ENCODE assay signal across 8 cellular contexts in the genomic region with DNA sequence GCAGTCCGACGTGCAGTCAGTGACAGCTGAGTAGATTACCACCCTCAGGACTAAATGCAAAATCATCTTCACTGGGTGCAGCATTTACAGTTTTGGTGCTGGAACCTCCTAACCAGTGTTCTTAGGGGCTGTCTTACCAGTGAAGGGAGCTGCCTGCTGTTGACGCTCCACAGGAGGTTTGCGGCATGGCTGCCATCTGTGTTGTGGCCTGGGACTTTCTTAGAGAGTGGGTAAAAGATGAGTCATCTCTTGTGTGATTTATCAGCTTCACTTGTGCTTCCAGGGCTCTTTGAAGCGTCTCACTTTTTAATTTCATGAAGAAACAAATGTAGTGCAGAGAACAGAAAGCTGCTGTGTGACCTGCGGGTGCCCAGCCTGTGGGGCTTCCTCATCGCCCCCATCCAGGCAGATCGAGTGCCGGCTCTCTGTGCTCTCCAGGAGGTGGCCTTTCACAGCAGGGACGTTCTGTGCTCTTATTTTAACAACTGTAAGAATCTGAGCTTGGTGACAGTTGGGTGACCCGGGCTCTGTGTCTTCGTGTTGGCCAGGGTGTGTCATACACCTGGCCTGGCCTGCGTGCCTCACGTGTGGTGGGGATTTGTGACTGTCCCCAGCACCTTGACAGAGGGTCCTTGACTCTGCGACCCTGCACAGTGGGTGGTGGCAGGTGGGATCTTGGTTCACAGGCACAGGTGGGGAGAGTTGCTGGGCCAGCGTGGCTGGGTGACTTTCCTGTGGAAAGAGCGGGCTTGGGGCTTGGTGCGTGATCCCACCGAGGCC. TPM values are rescaled to one million over a fixed set of nuclear protein-coding genes. Genes with fewer than 3 reads are reported as not detected.
DNase-seq lines count a peak whose midpoint lies in the region; ATAC-seq and TF ChIP-seq lines count a peak whose summit lies in the region.

No MANE protein-coding gene starts in this region.

- H3K4me1 Mint-ChIP-seq in T-helper 17 cell (peaks cover 49% of the 10 kb centered on the region), mesothelial cell of epicardium (peaks cover 80% of the 10 kb centered on the region)
- H3K4me1 Mint-ChIP-seq in stimulated activated effector memory CD8-positive, alpha-beta T cell treated with anti-CD3 and anti-CD28 coated beads, Interleukin-12 subunit alpha, Interleukin-12 subunit beta, amount 100 ng/mL, for 72 hours, result peaks cover 87% of the 10 kb centered on the region

- TF ChIP-seq POLR2A in prostate gland (IDR thresholded peaks at IDR 0.05), result no peak

- H3K27me3 Mint-ChIP-seq in T-helper 17 cell (no peaks in the 10 kb centered on the region), mesothelial cell of epicardium (ENCODE audit: low read depth) (no peaks in the 10 kb centered on the region)

- H3K9me3 Mint-ChIP-seq in mesothelial cell of epicardium, result no peaks in the 10 kb centered on the region
- H3K9me3 Mint-ChIP-seq in stimulated activated effector memory CD8-positive, alpha-beta T cell treated with anti-CD3 and anti-CD28 coated beads, Interleukin-12 subunit alpha, Interleukin-12 subunit beta, amount 100 ng/mL, for 72 hours, result no peaks in the 10 kb centered on the region

- H3K4me3 ChIP-seq in prostate gland, result no peak overlapping the region

- peak overlapping the region in 1 of 2 donors; percentile 8 for H3K27ac ChIP-seq in prostate gland

- H3K4me1 ChIP-seq in prostate gland (replicated peaks), result no peaks in the 10 kb centered on the region

- ATAC-seq in HG03575 (IDR thresholded peaks at IDR 0.05; ENCODE audit: extremely low read depth, insufficient number of reproducible peaks, low FRiP score, unreplicated experiment) (peak; percentile 76), T-helper 17 cell (peak; percentile 94)
- peak; percentile 94 for ATAC-seq in stimulated activated effector memory CD8-positive, alpha-beta T cell treated with anti-CD3 and anti-CD28 coated beads, Interleukin-12 subunit alpha, Interleukin-12 subunit beta, amount 100 ng/mL, for 72 hours

- WGBS in prostate gland, result 51% methylated on average over 19 of the region's 19 CpGs

- H3K4me3 Mint-ChIP-seq in T-helper 17 cell (peak overlapping the region; percentile 86), mesothelial cell of epicardium (peak overlapping the region; percentile 2)
- H3K4me3 Mint-ChIP-seq in stimulated activated effector memory CD8-positive, alpha-beta T cell treated with anti-CD3 and anti-CD28 coated beads, Interleukin-12 subunit alpha, Interleukin-12 subunit beta, amount 100 ng/mL, for 72 hours, result peak overlapping the region; percentile 90

- H3K36me3 Mint-ChIP-seq in T-helper 17 cell (ENCODE audit: low read depth), result no peaks in the 10 kb centered on the region
- H3K36me3 Mint-ChIP-seq in mesothelial cell of epicardium, result no peaks in the 10 kb centered on the region
- H3K36me3 Mint-ChIP-seq in stimulated activated effector memory CD8-positive, alpha-beta T cell treated with anti-CD3 and anti-CD28 coated beads, Interleukin-12 subunit alpha, Interleukin-12 subunit beta, amount 100 ng/mL, for 72 hours, result no peaks in the 10 kb centered on the region

- no peaks in the 10 kb centered on the region for H3K27me3 ChIP-seq in prostate gland (replicated peaks; ENCODE audit: insufficient read depth)

- intact Hi-C loops in prostate gland (cut with DNase I), result no loop called here

- H3K27ac Mint-ChIP-seq in T-helper 17 cell (peak overlapping the region; percentile 99), mesothelial cell of epicardium (peak overlapping the region; percentile 82)
- H3K27ac Mint-ChIP-seq in stimulated activated effector memory CD8-positive, alpha-beta T cell treated with anti-CD3 and anti-CD28 coated beads, Interleukin-12 subunit alpha, Interleukin-12 subunit beta, amount 100 ng/mL, for 72 hours, result peak overlapping the region; percentile 96

- TF ChIP-seq CTCF in GM20000 (IDR thresholded peaks at IDR 0.05; ENCODE audit: extremely low read depth, missing control alignments) (no peak), mesothelial cell of epicardium (IDR thresholded peaks at IDR 0.05; ENCODE audit: unreplicated experiment) (no peak), prostate gland (IDR thresholded peaks at IDR 0.05) (no peak)

- DNase-seq in COLO829 (ENCODE audit: low spot score) (peak; percentile 60), GM20000 (ENCODE audit: low spot score) (peak; percentile 90), T-helper 17 cell (peak; percentile 58 to 78 (median 74)), amniotic epithelial cell (ENCODE audit: low read depth) (peak; percentile 82), mesothelial cell of epicardium (ENCODE audit: low spot score in 2 of 2, unreplicated experiment in 2 of 2) (no peak), prostate gland (ENCODE audit: low spot score) (no peak)
- peak; percentile 66 to 90 for DNase-seq in stimulated activated effector memory CD8-positive, alpha-beta T cell treated with anti-CD3 and anti-CD28 coated beads, Interleukin-12 subunit alpha, Interleukin-12 subunit beta, amount 100 ng/mL, for 72 hours (ENCODE audit: low spot score in 2 of 2)

- no peaks in the 10 kb centered on the region for H3K36me3 ChIP-seq in prostate gland

- H3K9me3 ChIP-seq in T-helper 17 cell (ENCODE audit: control insufficient read depth, low read length, poor library complexity, severe bottlenecking) (no peaks in the 10 kb centered on the region), prostate gland (no peaks in the 10 kb centered on the region)

RNA-seq across cellular contexts. Expression of gene ZNF750, which starts 24.3 kb away (rescaled TPM):
- total RNA-seq in T-helper 17 cell, result not detected
- total RNA-seq in mesothelial cell of epicardium, result 1.8 to 2.6 TPM (median 2.3 TPM) in 3 replicates
- 10 to 100 TPM in 1 of 2 donors, 1 to 10 TPM in 1; 7.0 to 10.3 TPM for total RNA-seq in prostate gland

Comparison
In these comparisons a context has a peak if more than half of its experiments do, and no peak if none do; other contexts are left out.
1. DNase-seq: peak in COLO829 (single experiment), GM20000 (single experiment), T-helper 17 cell (3 of 3), amniotic epithelial cell (single experiment) and stimulated activated effector memory CD8-positive, alpha-beta T cell treated with anti-CD3 and anti-CD28 coated beads, Interleukin-12 subunit alpha, Interleukin-12 subunit beta, amount 100 ng/mL, for 72 hours (2 of 2); none in mesothelial cell of epicardium (0 of 2) and prostate gland (single experiment).
2. H3K4me3 Mint-ChIP-seq: peak in every context shown above with its lines; median percentile 90 in stimulated activated effector memory CD8-positive, alpha-beta T cell treated with anti-CD3 and anti-CD28 coated beads, Interleukin-12 subunit alpha, Interleukin-12 subunit beta, amount 100 ng/mL, for 72 hours; 86 in T-helper 17 cell; 2 in mesothelial cell of epicardium.
3. Peak in every context shown above with its lines, with median percentiles within 50 percentile points of each other: ATAC-seq and H3K27ac Mint-ChIP-seq.